In the genomic region with DNA sequence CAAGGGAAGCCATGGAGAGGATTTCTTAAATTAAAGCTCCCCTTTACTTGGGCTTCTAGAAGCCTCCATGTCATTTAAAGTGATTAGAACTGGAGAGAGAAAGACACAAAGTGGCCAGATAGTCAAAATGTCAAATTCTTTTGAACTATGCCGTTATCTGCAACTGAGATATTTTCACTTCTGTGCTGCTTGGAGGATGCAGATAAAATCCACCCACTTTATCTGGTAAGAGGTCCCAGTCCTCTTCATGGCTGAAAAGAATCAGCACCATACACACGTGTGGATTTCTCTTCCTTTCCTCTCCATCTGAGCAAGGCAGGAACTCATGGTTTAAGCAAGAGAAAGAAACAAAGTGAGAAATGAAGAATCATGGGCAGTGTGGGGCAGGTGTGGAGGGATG, we compare ENCODE assay signal across 21 cellular contexts.
DNase-seq lines count a peak whose midpoint lies in the region; ATAC-seq, FAIRE-seq and TF ChIP-seq lines count a peak whose summit lies in the region.
"Had no signal": no experiment of that assay in that cellular context is flagged by ENCODE, and none has a peak within 500 bp of the region (broad histone marks: within the 10 kb centered on the region; RNA-seq: fewer than 3 reads in every experiment).

No MANE protein-coding gene starts in this region.

- H3K36me3 ChIP-seq in SJSA1 (no peaks in the 10 kb centered on the region), astrocyte (ENCODE audit: insufficient read depth, low read length) (no peaks in the 10 kb centered on the region), muscle layer of duodenum (ENCODE audit: control insufficient read depth in 1 of 2, insufficient read depth in 2 of 2, low read length in 2 of 2) (no peaks in the 10 kb centered on the region), stomach smooth muscle (ENCODE audit: control insufficient read depth in 2 of 2, insufficient read depth in 2 of 2, low read length in 2 of 2) (no peaks in the 10 kb centered on the region)
- H3K36me3 ChIP-seq: BLaER1 had no signal

- peaks cover 2% of the 10 kb centered on the region for H3K9me3 Mint-ChIP-seq in astrocyte (ENCODE audit: unreplicated experiment)

- H3K9ac ChIP-seq in astrocyte (ENCODE audit: low read length) (no peak overlapping the region), stomach smooth muscle (ENCODE audit: low read length in 2 of 2) (no peak overlapping the region)
- H3K9ac ChIP-seq: BLaER1 had no signal

- H3K4me2 ChIP-seq in astrocyte (ENCODE audit: low read length), result no peak overlapping the region
- H3K4me2 ChIP-seq: BLaER1 had no signal

- H3K79me2 ChIP-seq in astrocyte (ENCODE audit: insufficient read depth, low read length), result no peaks in the 10 kb centered on the region

- H3K27ac ChIP-seq in SJSA1 (peak overlapping the region; percentile 89), astrocyte (ENCODE audit: low read depth, low read length) (no peak overlapping the region), muscle layer of duodenum (ENCODE audit: low read length) (peak overlapping the region; percentile 91), stomach smooth muscle (ENCODE audit: low read length) (peak overlapping the region; percentile 85)
- H3K27ac ChIP-seq: BLaER1, SK-N-MC had no signal

- no peaks in the 10 kb centered on the region for H3K27me3 ChIP-seq in SJSA1 (replicated peaks)
- peaks cover 31% of the 10 kb centered on the region for H3K27me3 ChIP-seq in astrocyte (ENCODE audit: insufficient read depth, low read length)
- H3K27me3 ChIP-seq in muscle layer of duodenum (ENCODE audit: low read depth, low read length), result no peaks in the 10 kb centered on the region
- no peaks in the 10 kb centered on the region for H3K27me3 ChIP-seq in stomach smooth muscle (ENCODE audit: control insufficient read depth in 1 of 2, insufficient read depth in 2 of 2, low read length in 2 of 2)
- H3K27me3 ChIP-seq: BLaER1 had no signal

- no peak overlapping the region for H3K4me3 Mint-ChIP-seq in astrocyte (ENCODE audit: unreplicated experiment)
- H3K4me3 Mint-ChIP-seq: CD4-positive, alpha-beta memory T cell had no signal

- H3K4me3 ChIP-seq in SJSA1 (no peak overlapping the region), astrocyte (ENCODE audit: insufficient read depth, low read depth, low read length) (no peak overlapping the region), muscle layer of duodenum (ENCODE audit: low read depth in 1 of 2, low read length in 2 of 2) (no peak overlapping the region), stomach smooth muscle (ENCODE audit: low read length in 2 of 2) (no peak overlapping the region)
- H3K4me3 ChIP-seq: BLaER1, GM12878, SK-N-MC had no signal

- no peak for ATAC-seq in HG02798 (IDR thresholded peaks at IDR 0.05; ENCODE audit: poor library complexity, unreplicated experiment)
- ATAC-seq in HG03439 (IDR thresholded peaks at IDR 0.05; ENCODE audit: unreplicated experiment), result no peak
- ATAC-seq in HG03196 (IDR thresholded peaks at IDR 0.05; ENCODE audit: unreplicated experiment), result no peak
- ATAC-seq: GM12878 had no signal

- H3K9me3 ChIP-seq in SJSA1 (replicated peaks) (no peaks in the 10 kb centered on the region), astrocyte (ENCODE audit: insufficient read depth, low read depth, low read length) (no peaks in the 10 kb centered on the region), muscle layer of duodenum (ENCODE audit: control insufficient read depth in 1 of 2, low read length in 2 of 2) (no peaks in the 10 kb centered on the region), stomach smooth muscle (ENCODE audit: control insufficient read depth in 2 of 2, low read length in 2 of 2) (no peaks in the 10 kb centered on the region)
- H3K9me3 ChIP-seq: BLaER1 had no signal

- H4K20me1 ChIP-seq in astrocyte (ENCODE audit: insufficient read depth, low read length), result no peaks in the 10 kb centered on the region
- H4K20me1 ChIP-seq: BLaER1 had no signal

- FAIRE-seq in astrocyte (lab: Jason Lieb, UNC), result peak; percentile 5
- FAIRE-seq: GM12878, GM19239, H54 had no signal

- peaks cover 2% of the 10 kb centered on the region for H3K36me3 Mint-ChIP-seq in astrocyte (ENCODE audit: low read depth, unreplicated experiment)
- H3K36me3 Mint-ChIP-seq: CD4-positive, alpha-beta memory T cell had no signal

- H3K27me3 Mint-ChIP-seq in astrocyte (ENCODE audit: low read depth, unreplicated experiment), result no peaks in the 10 kb centered on the region

- TF ChIP-seq CTCF in astrocyte (IDR thresholded peaks at IDR 0.05; ENCODE audit: insufficient read depth, low read depth, low read length), result no peak

- peaks cover 22% of the 10 kb centered on the region for H3K4me1 Mint-ChIP-seq in astrocyte (ENCODE audit: low read depth, unreplicated experiment)
- H3K4me1 Mint-ChIP-seq: CD4-positive, alpha-beta memory T cell had no signal

- H3K4me1 ChIP-seq in SJSA1 (replicated peaks) (peaks cover 30% of the 10 kb centered on the region), astrocyte (ENCODE audit: insufficient read depth, low read length) (peaks cover 20% of the 10 kb centered on the region), muscle layer of duodenum (ENCODE audit: control insufficient read depth in 1 of 2, insufficient read depth in 2 of 2, low read length in 2 of 2) (peaks cover 0 to 6% of the 10 kb centered on the region in 2 donors), stomach smooth muscle (ENCODE audit: control insufficient read depth, insufficient read depth, low read length) (peaks cover 38% of the 10 kb centered on the region)
- H3K4me1 ChIP-seq: BLaER1 had no signal

- peak overlapping the region; percentile 92 for H3K27ac Mint-ChIP-seq in astrocyte (ENCODE audit: unreplicated experiment)

- DNase-seq in SJSA1 (ENCODE audit: low read depth in 1 of 2, low spot score in 2 of 2) (peak in 1 of 2 experiments; percentile 3), astrocyte (ENCODE audit: low read depth) (no peak), NCI-H1048 (lab: John Stamatoyannopoulos, UW) (no peak)
- DNase-seq: Calu3; CD4-positive, alpha-beta memory T cell; DMS53; EL; NCI-H1105 treated with DMSO at 0.1 percent for 48 hours; NCI-H1694; NCI-H2081 treated with DMSO at 0.1 percent for 48 hours; Right ventricle myocardium superior had no signal

- H2AFZ ChIP-seq in astrocyte (ENCODE audit: low read depth, low read length), result no peak overlapping the region
